11 cellular contexts compared by ENCODE assay signal in the genomic region with DNA sequence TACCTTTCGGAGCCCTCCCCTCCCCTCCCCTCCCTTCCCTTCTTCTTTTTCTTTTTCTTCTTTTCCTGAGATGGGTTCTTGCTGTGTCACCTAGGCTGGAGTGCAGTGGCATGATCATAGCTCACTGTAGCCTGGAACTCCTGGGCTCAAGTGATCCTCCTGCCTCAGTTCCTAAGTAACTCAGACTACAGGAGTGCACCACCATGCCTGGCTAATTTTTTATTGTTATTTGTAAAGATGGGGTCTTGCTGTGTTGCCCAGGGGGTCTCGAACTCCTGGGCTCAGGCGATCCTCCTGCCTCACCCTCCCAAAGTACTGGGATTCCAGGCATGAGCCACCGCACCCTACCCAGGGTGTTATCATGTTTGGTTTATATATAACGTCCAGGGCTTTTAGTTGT.
"Had no signal": no experiment of that assay in that cellular context is flagged by ENCODE, and none has a peak within 500 bp of the region (broad histone marks: within the 10 kb centered on the region; RNA-seq: fewer than 3 reads in every experiment).

No MANE protein-coding gene starts in this region.

- H3K79me2 ChIP-seq: parathyroid adenoma had no signal

- H3K9ac ChIP-seq: parathyroid adenoma had no signal

- H3K36me3 ChIP-seq: stomach, thoracic aorta had no signal

- H3K4me3 Mint-ChIP-seq: activated T-cell treated with anti-CD3 and anti-CD28 coated beads, Interleukin-2, amount 50 U/mL, for 4 hours; central memory CD8-positive, alpha-beta T cell had no signal

- ATAC-seq: body of pancreas, left ventricle myocardium superior had no signal

- H3K9me3 ChIP-seq: body of pancreas, stomach, thoracic aorta had no signal

- H2AFZ ChIP-seq: parathyroid adenoma had no signal

- H3K27me3 Mint-ChIP-seq: central memory CD8-positive, alpha-beta T cell had no signal

- DNase-seq: activated T-cell treated with anti-CD3 and anti-CD28 coated beads, Interleukin-2, amount 50 U/mL, for 4 hours; amniotic stem cell; body of pancreas; cortex of kidney; effector memory CD8-positive, alpha-beta T cell; kidney; left ventricle myocardium superior had no signal

- H3K27me3 ChIP-seq: body of pancreas, stomach had no signal

- H3K4me1 ChIP-seq: body of pancreas, parathyroid adenoma had no signal

- H3K9me3 Mint-ChIP-seq: activated T-cell treated with anti-CD3 and anti-CD28 coated beads, Interleukin-2, amount 50 U/mL, for 4 hours; central memory CD8-positive, alpha-beta T cell; effector memory CD8-positive, alpha-beta T cell had no signal

- H3K4me3 ChIP-seq: body of pancreas, stomach, thoracic aorta had no signal
